1 cellular context compared by ENCODE assay signal in the genomic region with DNA sequence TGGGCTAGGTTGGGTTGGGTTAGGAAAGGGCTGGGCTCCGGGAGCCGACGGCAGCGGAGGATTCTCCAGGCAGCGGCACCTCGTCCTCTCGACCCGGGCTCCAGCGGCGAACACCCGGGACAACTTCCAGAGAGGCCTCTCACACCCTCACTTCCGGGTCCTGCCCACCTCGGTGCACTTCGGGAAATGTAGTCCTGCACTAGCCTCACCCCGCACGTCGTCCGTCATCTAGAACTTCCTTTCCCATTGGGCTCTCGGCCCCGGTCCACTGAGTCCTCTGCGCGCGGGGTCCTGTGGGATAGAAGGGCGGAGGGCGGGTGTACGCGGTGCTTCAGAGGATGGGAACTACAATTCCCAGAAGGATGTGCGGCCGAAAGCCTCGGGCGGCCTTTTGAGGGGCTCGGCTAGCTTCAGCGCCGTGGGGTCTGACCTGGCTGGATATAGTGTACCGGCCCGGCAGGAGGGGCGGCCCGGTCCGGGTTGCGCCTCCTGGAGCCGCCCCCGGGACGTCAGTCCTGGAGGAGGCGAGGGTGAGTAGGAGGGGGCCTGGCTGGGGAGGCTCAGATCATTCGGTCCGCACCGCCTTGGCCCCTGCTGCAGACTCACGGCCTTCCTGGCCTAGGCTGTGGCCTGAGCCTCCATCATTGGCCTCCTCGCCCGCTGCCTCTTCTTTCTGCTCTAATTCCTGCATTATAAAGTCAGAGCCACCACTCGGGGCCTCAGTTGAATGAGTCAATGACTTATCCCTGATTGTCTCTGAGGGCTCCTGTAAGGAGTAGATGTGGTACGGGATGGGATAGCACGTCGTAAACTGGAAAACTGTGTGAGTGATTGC.
TF ChIP-seq lines count a peak whose summit lies in the region.

A gene (minus strand): TSS at position 114 of the 835 bp plus-strand sequence. CDS start 160 bp downstream, outside the sequence.
A gene with protein sequence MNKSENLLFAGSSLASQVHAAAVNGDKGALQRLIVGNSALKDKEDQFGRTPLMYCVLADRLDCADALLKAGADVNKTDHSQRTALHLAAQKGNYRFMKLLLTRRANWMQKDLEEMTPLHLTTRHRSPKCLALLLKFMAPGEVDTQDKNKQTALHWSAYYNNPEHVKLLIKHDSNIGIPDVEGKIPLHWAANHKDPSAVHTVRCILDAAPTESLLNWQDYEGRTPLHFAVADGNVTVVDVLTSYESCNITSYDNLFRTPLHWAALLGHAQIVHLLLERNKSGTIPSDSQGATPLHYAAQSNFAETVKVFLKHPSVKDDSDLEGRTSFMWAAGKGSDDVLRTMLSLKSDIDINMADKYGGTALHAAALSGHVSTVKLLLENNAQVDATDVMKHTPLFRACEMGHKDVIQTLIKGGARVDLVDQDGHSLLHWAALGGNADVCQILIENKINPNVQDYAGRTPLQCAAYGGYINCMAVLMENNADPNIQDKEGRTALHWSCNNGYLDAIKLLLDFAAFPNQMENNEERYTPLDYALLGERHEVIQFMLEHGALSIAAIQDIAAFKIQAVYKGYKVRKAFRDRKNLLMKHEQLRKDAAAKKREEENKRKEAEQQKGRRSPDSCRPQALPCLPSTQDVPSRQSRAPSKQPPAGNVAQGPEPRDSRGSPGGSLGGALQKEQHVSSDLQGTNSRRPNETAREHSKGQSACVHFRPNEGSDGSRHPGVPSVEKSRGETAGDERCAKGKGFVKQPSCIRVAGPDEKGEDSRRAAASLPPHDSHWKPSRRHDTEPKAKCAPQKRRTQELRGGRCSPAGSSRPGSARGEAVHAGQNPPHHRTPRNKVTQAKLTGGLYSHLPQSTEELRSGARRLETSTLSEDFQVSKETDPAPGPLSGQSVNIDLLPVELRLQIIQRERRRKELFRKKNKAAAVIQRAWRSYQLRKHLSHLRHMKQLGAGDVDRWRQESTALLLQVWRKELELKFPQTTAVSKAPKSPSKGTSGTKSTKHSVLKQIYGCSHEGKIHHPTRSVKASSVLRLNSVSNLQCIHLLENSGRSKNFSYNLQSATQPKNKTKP (plus strand): TSS at position 357 of the 835 bp plus-strand sequence. CDS start 5,279 bp downstream, outside the sequence.

TF ChIP-seq in HepG2, 621 proteins besides CTCF, POLR2A, EP300 and RAD21 (continued from another document and continues in another):
- TF ChIP-seq, protein P1, sequence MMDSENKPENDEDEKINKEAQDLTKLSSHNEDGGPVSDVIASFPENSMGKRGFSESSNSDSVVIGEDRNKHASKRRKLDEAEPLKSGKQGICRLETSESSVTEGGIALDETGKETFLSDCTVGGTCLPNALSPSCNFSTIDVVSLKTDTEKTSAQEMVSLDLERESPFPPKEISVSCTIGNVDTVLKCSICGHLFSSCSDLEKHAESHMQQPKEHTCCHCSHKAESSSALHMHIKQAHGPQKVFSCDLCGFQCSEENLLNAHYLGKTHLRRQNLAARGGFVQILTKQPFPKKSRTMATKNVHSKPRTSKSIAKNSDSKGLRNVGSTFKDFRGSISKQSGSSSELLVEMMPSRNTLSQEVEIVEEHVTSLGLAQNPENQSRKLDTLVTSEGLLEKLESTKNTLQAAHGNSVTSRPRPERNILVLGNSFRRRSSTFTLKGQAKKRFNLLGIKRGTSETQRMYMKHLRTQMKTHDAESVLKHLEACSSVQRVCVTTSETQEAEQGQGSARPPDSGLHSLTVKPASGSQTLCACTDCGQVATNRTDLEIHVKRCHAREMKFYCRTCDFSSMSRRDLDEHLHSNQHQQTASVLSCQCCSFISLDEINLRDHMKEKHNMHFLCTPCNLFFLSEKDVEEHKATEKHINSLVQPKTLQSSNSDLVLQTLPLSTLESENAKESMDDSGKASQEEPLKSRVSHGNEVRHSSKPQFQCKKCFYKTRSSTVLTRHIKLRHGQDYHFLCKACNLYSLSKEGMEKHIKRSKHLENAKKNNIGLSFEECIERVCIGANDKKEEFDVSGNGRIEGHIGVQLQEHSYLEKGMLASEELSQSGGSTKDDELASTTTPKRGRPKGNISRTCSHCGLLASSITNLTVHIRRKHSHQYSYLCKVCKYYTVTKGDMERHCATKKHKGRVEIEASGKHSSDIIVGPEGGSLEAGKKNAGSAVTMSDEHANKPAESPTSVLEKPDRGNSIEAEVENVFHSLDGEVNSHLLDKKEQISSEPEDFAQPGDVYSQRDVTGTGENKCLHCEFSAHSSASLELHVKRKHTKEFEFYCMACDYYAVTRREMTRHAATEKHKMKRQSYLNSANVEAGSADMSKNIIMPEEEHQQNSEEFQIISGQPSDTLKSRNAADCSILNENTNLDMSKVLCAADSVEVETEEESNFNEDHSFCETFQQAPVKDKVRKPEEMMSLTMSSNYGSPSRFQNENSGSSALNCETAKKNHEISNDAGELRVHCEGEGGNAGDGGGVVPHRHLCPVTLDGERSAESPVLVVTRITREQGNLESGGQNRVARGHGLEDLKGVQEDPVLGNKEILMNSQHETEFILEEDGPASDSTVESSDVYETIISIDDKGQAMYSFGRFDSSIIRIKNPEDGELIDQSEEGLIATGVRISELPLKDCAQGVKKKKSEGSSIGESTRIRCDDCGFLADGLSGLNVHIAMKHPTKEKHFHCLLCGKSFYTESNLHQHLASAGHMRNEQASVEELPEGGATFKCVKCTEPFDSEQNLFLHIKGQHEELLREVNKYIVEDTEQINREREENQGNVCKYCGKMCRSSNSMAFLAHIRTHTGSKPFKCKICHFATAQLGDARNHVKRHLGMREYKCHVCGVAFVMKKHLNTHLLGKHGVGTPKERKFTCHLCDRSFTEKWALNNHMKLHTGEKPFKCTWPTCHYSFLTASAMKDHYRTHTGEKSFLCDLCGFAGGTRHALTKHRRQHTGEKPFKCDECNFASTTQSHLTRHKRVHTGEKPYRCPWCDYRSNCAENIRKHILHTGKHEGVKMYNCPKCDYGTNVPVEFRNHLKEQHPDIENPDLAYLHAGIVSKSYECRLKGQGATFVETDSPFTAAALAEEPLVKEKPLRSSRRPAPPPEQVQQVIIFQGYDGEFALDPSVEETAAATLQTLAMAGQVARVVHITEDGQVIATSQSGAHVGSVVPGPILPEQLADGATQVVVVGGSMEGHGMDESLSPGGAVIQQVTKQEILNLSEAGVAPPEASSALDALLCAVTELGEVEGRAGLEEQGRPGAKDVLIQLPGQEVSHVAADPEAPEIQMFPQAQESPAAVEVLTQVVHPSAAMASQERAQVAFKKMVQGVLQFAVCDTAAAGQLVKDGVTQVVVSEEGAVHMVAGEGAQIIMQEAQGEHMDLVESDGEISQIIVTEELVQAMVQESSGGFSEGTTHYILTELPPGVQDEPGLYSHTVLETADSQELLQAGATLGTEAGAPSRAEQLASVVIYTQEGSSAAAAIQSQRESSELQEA (CRISPR knock-in tag; IDR thresholded peaks at IDR 0.05; ENCODE audit: not compliant biosample characterization) = no peak
- TF ChIP-seq, protein P2, sequence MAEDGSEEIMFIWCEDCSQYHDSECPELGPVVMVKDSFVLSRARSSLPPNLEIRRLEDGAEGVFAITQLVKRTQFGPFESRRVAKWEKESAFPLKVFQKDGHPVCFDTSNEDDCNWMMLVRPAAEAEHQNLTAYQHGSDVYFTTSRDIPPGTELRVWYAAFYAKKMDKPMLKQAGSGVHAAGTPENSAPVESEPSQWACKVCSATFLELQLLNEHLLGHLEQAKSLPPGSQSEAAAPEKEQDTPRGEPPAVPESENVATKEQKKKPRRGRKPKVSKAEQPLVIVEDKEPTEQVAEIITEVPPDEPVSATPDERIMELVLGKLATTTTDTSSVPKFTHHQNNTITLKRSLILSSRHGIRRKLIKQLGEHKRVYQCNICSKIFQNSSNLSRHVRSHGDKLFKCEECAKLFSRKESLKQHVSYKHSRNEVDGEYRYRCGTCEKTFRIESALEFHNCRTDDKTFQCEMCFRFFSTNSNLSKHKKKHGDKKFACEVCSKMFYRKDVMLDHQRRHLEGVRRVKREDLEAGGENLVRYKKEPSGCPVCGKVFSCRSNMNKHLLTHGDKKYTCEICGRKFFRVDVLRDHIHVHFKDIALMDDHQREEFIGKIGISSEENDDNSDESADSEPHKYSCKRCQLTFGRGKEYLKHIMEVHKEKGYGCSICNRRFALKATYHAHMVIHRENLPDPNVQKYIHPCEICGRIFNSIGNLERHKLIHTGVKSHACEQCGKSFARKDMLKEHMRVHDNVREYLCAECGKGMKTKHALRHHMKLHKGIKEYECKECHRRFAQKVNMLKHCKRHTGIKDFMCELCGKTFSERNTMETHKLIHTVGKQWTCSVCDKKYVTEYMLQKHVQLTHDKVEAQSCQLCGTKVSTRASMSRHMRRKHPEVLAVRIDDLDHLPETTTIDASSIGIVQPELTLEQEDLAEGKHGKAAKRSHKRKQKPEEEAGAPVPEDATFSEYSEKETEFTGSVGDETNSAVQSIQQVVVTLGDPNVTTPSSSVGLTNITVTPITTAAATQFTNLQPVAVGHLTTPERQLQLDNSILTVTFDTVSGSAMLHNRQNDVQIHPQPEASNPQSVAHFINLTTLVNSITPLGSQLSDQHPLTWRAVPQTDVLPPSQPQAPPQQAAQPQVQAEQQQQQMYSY (CRISPR knock-in tag; IDR thresholded peaks at IDR 0.05) = peak; percentile 61
- TF ChIP-seq EEA1 (CRISPR knock-in tag; IDR thresholded peaks at IDR 0.05; ENCODE audit: borderline replicate concordance) (no peak), YEATS4 (CRISPR knock-in tag; IDR thresholded peaks at IDR 0.05; ENCODE audit: borderline replicate concordance) (peak; percentile 63), ZNF720 (CRISPR knock-in tag; IDR thresholded peaks at IDR 0.05) (no peak), TBP (CRISPR knock-in tag; IDR thresholded peaks at IDR 0.05) (peak; percentile 94), FIP1L1 (IDR thresholded peaks at IDR 0.05; ENCODE audit: borderline replicate concordance, insufficient read depth, low read depth, low read length) (no peak), GATAD2A (CRISPR knock-in tag; IDR thresholded peaks at IDR 0.05) (0 out of 2 replicates have a peak, but pooled peaks have one; percentile 8), HDAC6 (IDR thresholded peaks at IDR 0.05; ENCODE audit: low read depth, low read length) (no peak), NCOA2 (CRISPR knock-in tag; IDR thresholded peaks at IDR 0.05) (no peak; the same call in 1 of the 2 replicates), FOXA3 (CRISPR knock-in tag; IDR thresholded peaks at IDR 0.05) (no peak), DPF2 (CRISPR knock-in tag; IDR thresholded peaks at IDR 0.05; ENCODE audit: borderline replicate concordance, low read depth) (no peak), ELF4 (CRISPR knock-in tag; IDR thresholded peaks at IDR 0.05; ENCODE audit: borderline replicate concordance) (peak; percentile 93), ZNF670 (CRISPR knock-in tag; IDR thresholded peaks at IDR 0.05; ENCODE audit: borderline replicate concordance) (no peak), ZNF337 (CRISPR knock-in tag; IDR thresholded peaks at IDR 0.05; ENCODE audit: borderline replicate concordance, low read depth) (no peak), BHLHE40 (IDR thresholded peaks at IDR 0.05; ENCODE audit: low read length) (no peak), NFIB (CRISPR knock-in tag; IDR thresholded peaks at IDR 0.05; ENCODE audit: borderline replicate concordance) (no peak)
- TF ChIP-seq, protein P3, sequence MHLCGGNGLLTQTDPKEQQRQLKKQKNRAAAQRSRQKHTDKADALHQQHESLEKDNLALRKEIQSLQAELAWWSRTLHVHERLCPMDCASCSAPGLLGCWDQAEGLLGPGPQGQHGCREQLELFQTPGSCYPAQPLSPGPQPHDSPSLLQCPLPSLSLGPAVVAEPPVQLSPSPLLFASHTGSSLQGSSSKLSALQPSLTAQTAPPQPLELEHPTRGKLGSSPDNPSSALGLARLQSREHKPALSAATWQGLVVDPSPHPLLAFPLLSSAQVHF (CRISPR knock-in tag; IDR thresholded peaks at IDR 0.05) = no peak
- TF ChIP-seq, protein P4, sequence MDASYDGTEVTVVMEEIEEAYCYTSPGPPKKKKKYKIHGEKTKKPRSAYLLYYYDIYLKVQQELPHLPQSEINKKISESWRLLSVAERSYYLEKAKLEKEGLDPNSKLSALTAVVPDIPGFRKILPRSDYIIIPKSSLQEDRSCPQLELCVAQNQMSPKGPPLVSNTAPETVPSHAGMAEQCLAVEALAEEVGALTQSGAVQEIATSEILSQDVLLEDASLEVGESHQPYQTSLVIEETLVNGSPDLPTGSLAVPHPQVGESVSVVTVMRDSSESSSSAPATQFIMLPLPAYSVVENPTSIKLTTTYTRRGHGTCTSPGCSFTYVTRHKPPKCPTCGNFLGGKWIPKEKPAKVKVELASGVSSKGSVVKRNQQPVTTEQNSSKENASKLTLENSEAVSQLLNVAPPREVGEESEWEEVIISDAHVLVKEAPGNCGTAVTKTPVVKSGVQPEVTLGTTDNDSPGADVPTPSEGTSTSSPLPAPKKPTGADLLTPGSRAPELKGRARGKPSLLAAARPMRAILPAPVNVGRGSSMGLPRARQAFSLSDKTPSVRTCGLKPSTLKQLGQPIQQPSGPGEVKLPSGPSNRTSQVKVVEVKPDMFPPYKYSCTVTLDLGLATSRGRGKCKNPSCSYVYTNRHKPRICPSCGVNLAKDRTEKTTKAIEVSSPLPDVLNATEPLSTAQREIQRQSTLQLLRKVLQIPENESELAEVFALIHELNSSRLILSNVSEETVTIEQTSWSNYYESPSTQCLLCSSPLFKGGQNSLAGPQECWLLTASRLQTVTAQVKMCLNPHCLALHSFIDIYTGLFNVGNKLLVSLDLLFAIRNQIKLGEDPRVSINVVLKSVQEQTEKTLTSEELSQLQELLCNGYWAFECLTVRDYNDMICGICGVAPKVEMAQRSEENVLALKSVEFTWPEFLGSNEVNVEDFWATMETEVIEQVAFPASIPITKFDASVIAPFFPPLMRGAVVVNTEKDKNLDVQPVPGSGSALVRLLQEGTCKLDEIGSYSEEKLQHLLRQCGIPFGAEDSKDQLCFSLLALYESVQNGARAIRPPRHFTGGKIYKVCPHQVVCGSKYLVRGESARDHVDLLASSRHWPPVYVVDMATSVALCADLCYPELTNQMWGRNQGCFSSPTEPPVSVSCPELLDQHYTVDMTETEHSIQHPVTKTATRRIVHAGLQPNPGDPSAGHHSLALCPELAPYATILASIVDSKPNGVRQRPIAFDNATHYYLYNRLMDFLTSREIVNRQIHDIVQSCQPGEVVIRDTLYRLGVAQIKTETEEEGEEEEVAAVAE (CRISPR knock-in tag; IDR thresholded peaks at IDR 0.05; ENCODE audit: borderline replicate concordance) = peak; percentile 91; the same call in 1 of the 2 replicates
- TF ChIP-seq, protein P5, sequence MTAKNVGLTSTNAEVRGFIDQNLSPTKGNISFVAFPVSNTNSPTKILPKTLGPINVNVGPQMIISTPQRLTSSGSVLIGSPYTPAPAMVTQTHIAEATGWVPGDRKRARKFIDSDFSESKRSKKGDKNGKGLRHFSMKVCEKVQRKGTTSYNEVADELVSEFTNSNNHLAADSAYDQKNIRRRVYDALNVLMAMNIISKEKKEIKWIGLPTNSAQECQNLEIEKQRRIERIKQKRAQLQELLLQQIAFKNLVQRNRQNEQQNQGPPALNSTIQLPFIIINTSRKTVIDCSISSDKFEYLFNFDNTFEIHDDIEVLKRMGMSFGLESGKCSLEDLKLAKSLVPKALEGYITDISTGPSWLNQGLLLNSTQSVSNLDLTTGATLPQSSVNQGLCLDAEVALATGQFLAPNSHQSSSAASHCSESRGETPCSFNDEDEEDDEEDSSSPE (CRISPR knock-in tag; IDR thresholded peaks at IDR 0.05) = peak; percentile 44; the same call in 1 of the 2 replicates
- TF ChIP-seq, protein P6, sequence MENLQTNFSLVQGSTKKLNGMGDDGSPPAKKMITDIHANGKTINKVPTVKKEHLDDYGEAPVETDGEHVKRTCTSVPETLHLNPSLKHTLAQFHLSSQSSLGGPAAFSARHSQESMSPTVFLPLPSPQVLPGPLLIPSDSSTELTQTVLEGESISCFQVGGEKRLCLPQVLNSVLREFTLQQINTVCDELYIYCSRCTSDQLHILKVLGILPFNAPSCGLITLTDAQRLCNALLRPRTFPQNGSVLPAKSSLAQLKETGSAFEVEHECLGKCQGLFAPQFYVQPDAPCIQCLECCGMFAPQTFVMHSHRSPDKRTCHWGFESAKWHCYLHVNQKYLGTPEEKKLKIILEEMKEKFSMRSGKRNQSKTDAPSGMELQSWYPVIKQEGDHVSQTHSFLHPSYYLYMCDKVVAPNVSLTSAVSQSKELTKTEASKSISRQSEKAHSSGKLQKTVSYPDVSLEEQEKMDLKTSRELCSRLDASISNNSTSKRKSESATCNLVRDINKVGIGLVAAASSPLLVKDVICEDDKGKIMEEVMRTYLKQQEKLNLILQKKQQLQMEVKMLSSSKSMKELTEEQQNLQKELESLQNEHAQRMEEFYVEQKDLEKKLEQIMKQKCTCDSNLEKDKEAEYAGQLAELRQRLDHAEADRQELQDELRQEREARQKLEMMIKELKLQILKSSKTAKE (CRISPR knock-in tag; IDR thresholded peaks at IDR 0.05; ENCODE audit: borderline replicate concordance) = no peak
